Comparison of ENCODE assay signal across 9 cellular contexts in the genomic region with DNA sequence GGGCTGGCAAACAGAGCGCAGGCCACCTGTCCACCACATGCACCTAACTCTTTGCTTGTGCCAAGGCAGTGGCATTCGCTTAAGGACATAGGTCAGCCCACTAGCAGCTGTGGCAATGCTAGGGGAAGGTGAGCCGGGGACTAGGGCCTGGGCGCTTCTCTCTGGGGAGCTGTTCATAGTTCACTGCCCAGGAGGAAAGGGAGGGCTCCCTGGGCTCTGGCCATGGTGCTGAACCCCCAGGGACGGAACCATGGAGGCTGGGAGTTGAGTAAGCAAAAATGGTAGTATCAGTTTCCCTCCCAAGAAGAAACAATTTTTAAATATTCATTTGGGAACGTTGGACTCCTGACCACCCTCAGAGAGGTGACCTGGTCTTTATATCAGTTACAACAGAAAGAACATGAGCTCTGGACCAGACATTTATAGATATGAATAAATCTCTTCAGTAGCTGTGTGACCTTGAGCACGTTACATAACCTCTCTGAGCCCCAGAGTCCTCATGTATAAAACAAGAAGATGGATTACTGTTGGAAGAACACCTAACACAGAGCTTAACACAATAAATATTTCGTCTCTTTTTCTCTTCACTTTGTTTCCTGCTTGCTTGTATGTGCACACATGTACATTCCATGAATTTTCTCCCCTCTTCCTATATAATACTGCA.
DNase-seq lines count a peak whose midpoint lies in the region; ATAC-seq and TF ChIP-seq lines count a peak whose summit lies in the region.
"Had no signal": no experiment of that assay in that cellular context is flagged by ENCODE, and none has a peak within 500 bp of the region (broad histone marks: within the 10 kb centered on the region; RNA-seq: fewer than 3 reads in every experiment).

No MANE protein-coding gene starts in this region.

- no peak for TF ChIP-seq POLR2A in lower leg skin (IDR thresholded peaks at IDR 0.05)

- 48 to 60% methylated on average over 8 of the region's 8 CpGs for WGBS in lower leg skin, 2 donors

- ATAC-seq in GM18907 (IDR thresholded peaks at IDR 0.05; ENCODE audit: unreplicated experiment), result peak; percentile 46
- no peak for ATAC-seq in HG02678 (IDR thresholded peaks at IDR 0.05; ENCODE audit: unreplicated experiment)

- H3K36me3 ChIP-seq in NT2/D1 (ENCODE audit: insufficient read depth, insufficient read length, low read length), result no peaks in the 10 kb centered on the region

- H3K9ac ChIP-seq in NT2/D1 (ENCODE audit: insufficient read length, low read depth), result no peak overlapping the region

- H3K4me1 ChIP-seq in NT2/D1 (ENCODE audit: insufficient read depth, insufficient read length), result no peaks in the 10 kb centered on the region

- intact Hi-C loops in lower leg skin (cut with DNase I; ENCODE audit: low total_unique reads), result no loop called here

- DNase-seq in AG20443 (ENCODE audit: low spot score) (peak; percentile 48), NT2/D1 (ENCODE audit: low read depth, low spot score) (peak; percentile 30), iPS-NIHi11 (ENCODE audit: low spot score) (peak; percentile 83), lower leg skin (ENCODE audit: low spot score in 2 of 2) (no peak), NCI-H2081 (lab: John Stamatoyannopoulos, UW) (no peak), NCI-H2107 (lab: John Stamatoyannopoulos, UW) (no peak)
- DNase-seq: HFFc6 had no signal

- H3K9me3 ChIP-seq in NT2/D1 (ENCODE audit: insufficient read depth, low read length), result no peaks in the 10 kb centered on the region

- H3K27me3 ChIP-seq in NT2/D1 (ENCODE audit: insufficient read depth, insufficient read length), result no peaks in the 10 kb centered on the region

- no peak for TF ChIP-seq CTCF in lower leg skin (IDR thresholded peaks at IDR 0.05)

- H3K4me3 ChIP-seq in NT2/D1 (ENCODE audit: insufficient read length, low read depth), result no peak overlapping the region
- H3K4me3 ChIP-seq in lower leg skin (ENCODE audit: low read depth, poor library complexity, severe bottlenecking), result no peak overlapping the region

Comparison
In these comparisons a context has a peak if more than half of its experiments do, and no peak if none do; other contexts are left out.
1. DNase-seq: peak in AG20443 (single experiment), NT2/D1 (single experiment) and iPS-NIHi11 (single experiment); none in lower leg skin (0 of 2), NCI-H2081 (0 of 2) and NCI-H2107 (single experiment).